In the genomic region with DNA sequence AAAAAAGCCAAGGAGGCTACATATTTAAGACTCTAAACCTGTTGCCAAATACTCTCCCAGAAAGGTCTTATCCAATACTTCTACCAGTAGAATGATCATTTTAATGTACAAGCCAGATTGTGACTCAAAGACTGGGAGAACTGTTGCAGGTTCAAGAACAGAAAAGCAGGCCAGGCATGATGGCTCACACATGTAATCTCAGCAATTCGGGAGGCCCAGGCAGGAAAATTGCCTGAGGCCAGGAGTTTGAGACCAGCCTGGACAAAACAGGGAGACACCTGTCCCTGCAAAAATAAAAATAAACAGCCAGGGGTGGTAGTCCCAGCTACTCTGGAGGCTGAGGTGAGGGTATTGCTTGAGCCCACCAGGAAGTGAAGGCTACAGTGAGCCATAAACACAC, we compare ENCODE assay signal across 22 cellular contexts.
"Had no signal": no experiment of that assay in that cellular context is flagged by ENCODE, and none has a peak within 500 bp of the region (broad histone marks: within the 10 kb centered on the region; RNA-seq: fewer than 3 reads in every experiment).

No MANE protein-coding gene starts in this region.

- H3K9me3 ChIP-seq: SK-N-SH had no signal

- H3K4me2 ChIP-seq: SK-N-SH had no signal

- ATAC-seq: HepG2 had no signal

- FAIRE-seq: HepG2, RCC 7860 had no signal

- DNase-seq: IMR-90, Karpas-422, KG1, MM.1S, NCI-H1092 treated with DMSO at 0.1 percent for 48 hours, NCI-H1417, NCI-H1436 treated with DMSO at 0.1 percent for 48 hours, NCI-H1694 treated with DMSO at 0.1 percent for 48 hours, NCI-H1930, NCI-H2081, NCI-H2107, NCI-H2227 treated with DMSO at 0.1 percent for 48 hours, NCI-H524, NCI-H526 treated with DMSO at 0.1 percent for 48 hours, NCI-H774, Right ventricle myocardium superior, RPMI8226, SIG-M5, SK-N-SH, SW 1271 had no signal

- H3K9ac ChIP-seq: SK-N-SH had no signal
